26 cellular contexts compared by ENCODE assay signal in the genomic region with DNA sequence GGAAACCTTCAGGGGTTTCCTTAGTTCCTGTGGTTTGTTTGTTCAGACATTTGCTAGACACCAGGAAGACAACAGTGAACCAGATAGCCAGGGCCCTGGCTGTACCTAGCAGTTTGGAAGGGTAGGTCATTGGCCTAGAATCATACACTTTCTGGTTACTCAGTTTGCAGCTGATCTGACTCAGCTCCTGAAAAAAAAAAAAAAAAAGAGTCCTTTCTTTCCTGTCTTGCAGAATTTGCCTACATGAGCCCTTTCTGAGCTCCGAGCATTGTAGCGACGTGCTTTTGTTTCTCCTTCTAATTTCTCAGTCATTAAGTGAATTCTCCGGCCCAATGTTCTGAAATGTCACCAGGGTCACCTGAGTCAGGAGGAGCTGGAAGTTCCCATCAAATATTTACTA. TPM values are rescaled to one million over a fixed set of nuclear protein-coding genes. Genes with fewer than 3 reads are reported as not detected.
DNase-seq lines count a peak whose midpoint lies in the region; TF ChIP-seq lines count a peak whose summit lies in the region.
"Had no signal": no experiment of that assay in that cellular context is flagged by ENCODE, and none has a peak within 500 bp of the region (broad histone marks: within the 10 kb centered on the region; RNA-seq: fewer than 3 reads in every experiment).

No MANE protein-coding gene starts in this region.

- H3K36me3 ChIP-seq in H7 (replicated peaks; ENCODE audit: control insufficient read depth, insufficient read depth, low read length) (no peaks in the 10 kb centered on the region), ovary (no peaks in the 10 kb centered on the region)
- H3K36me3 ChIP-seq: BE2C had no signal

- H3K4me3 Mint-ChIP-seq in activated naive CD4-positive, alpha-beta T cell treated with anti-CD3 and anti-CD28 coated beads, Interleukin-2, amount 50 U/mL, for 24 hours = peak overlapping the region; percentile 33
- H3K4me3 Mint-ChIP-seq: T-helper 2 cell treated with Interferon-gamma antibody and Interleukin-4, amounts not matched to agents 5 μg/mL and 100 μg/mL, for 36 hours had no signal

- 72 to 90% (median 84%) methylated on average over 4 of the region's 4 CpGs for WGBS in ovary, 3 donors

- TF ChIP-seq EP300 in ovary (IDR thresholded peaks at IDR 0.05) = no peak

- peaks cover 9% of the 10 kb centered on the region for H3K4me1 ChIP-seq in ovary (ENCODE audit: insufficient read depth)

- peak overlapping the region; percentile 36 for H3K27ac ChIP-seq in temporal lobe (ENCODE audit: low read depth, low read length)
- H3K27ac ChIP-seq in ovary = no peak overlapping the region
- H3K27ac ChIP-seq: body of pancreas, HL-60, RWPE1 had no signal

- intact Hi-C loops in ovary (cut with DNase I) = loop anchor here in 2 of 4 donors (10.0 kb wide), 2 partner anchors 72 to 322 kb away; a partner anchor contains a TSS

- peaks cover 39% of the 10 kb centered on the region for H3K27me3 Mint-ChIP-seq in activated naive CD4-positive, alpha-beta T cell treated with anti-CD3 and anti-CD28 coated beads, Interleukin-2, amount 50 U/mL, for 24 hours

- TF ChIP-seq CTCF in fibroblast of mammary gland (conservative IDR thresholded peaks at IDR 0.05; ENCODE audit: control insufficient read depth, insufficient read depth, low read depth, low read length) (no peak), ovary (IDR thresholded peaks at IDR 0.05) (no peak)

- H3K27ac Mint-ChIP-seq in activated naive CD4-positive, alpha-beta T cell treated with anti-CD3 and anti-CD28 coated beads, Interleukin-2, amount 50 U/mL, for 24 hours = no peak overlapping the region
- H3K27ac Mint-ChIP-seq: activated T-helper 2 cell treated with anti-CD3 and anti-CD28 coated beads, Interferon-gamma antibody, Interleukin-2, Interleukin-4, amounts not matched to agents 10 μg/mL and 5 μg/mL and 100 μg/mL, durations not matched to agents 14 hours and 24 hours and 36 hours; T-helper 2 cell treated with Interferon-gamma antibody and Interleukin-4, amounts not matched to agents 5 μg/mL and 100 μg/mL, for 36 hours; WTC11 had no signal

- no peak for TF ChIP-seq POLR2A in ovary (IDR thresholded peaks at IDR 0.05)

- no peaks in the 10 kb centered on the region for H3K9me3 ChIP-seq in ovary
- H3K9me3 ChIP-seq: BE2C, body of pancreas, Caco-2 had no signal

- peaks cover 2% of the 10 kb centered on the region for H3K36me3 Mint-ChIP-seq in activated naive CD4-positive, alpha-beta T cell treated with anti-CD3 and anti-CD28 coated beads, Interleukin-2, amount 50 U/mL, for 24 hours
- H3K36me3 Mint-ChIP-seq: WTC11 had no signal

- H3K4me1 Mint-ChIP-seq in activated naive CD4-positive, alpha-beta T cell treated with anti-CD3 and anti-CD28 coated beads, Interleukin-2, amount 50 U/mL, for 24 hours = peaks cover 12% of the 10 kb centered on the region

- H3K9me3 Mint-ChIP-seq in activated naive CD4-positive, alpha-beta T cell treated with anti-CD3 and anti-CD28 coated beads, Interleukin-2, amount 50 U/mL, for 24 hours = no peaks in the 10 kb centered on the region
- H3K9me3 Mint-ChIP-seq: activated T-helper 2 cell treated with anti-CD3 and anti-CD28 coated beads, Interferon-gamma antibody, Interleukin-2, Interleukin-4, amounts not matched to agents 10 μg/mL and 5 μg/mL and 100 μg/mL, durations not matched to agents 14 hours and 24 hours and 36 hours; T-helper 2 cell treated with Interferon-gamma antibody and Interleukin-4, amounts not matched to agents 5 μg/mL and 100 μg/mL, for 36 hours; WTC11 had no signal

- DNase-seq in activated naive CD4-positive, alpha-beta T cell treated with Interleukin-2 at 50 U/mL for 16 hours = no peak
- peak; percentile 60 for DNase-seq in RKO (ENCODE audit: low spot score)
- peak; percentile 14 for DNase-seq in fibroblast of mammary gland (ENCODE audit: low read depth)
- no peak for DNase-seq in stimulated activated CD4-positive, alpha-beta T cell treated with anti-CD3 and anti-CD28 coated beads, Interleukin-4, amount 100 ng/mL, for 1 hour
- DNase-seq in H7 = no peak
- DNase-seq in ovary = no peak
- DNase-seq: activated CD4-positive, alpha-beta T cell treated with anti-CD3 and anti-CD28 coated beads, Interleukin-2, amount 50 U/mL, for 48 hours; activated CD8-positive, alpha-beta memory T cell treated with anti-CD3 and anti-CD28 coated beads, Interleukin-2, amount 50 U/mL, for 48 hours; BE2C; body of pancreas; Caco-2; effector CD4-positive, alpha-beta T cell; midbrain; NCI-H1092; NCI-H2029 treated with DMSO at 0.1 percent for 48 hours; NCI-H226; NCI-H748 treated with DMSO at 0.1 percent for 48 hours had no signal

- H3K4me3 ChIP-seq in fibroblast of mammary gland (ENCODE audit: control insufficient read depth, low read depth, low read length) (no peak overlapping the region), H7 (ENCODE audit: insufficient read depth, low read depth, low read length) (no peak overlapping the region), ovary (no peak overlapping the region)
- H3K4me3 ChIP-seq: body of pancreas had no signal

- H3K27me3 ChIP-seq in H7 (ENCODE audit: control insufficient read depth, insufficient read depth, low read length) (peaks cover 28% of the 10 kb centered on the region), ovary (no peaks in the 10 kb centered on the region)
- H3K27me3 ChIP-seq: body of pancreas had no signal

RNA-seq across cellular contexts. Expression of a gene that starts 2.4 kb away (rescaled TPM):
- total RNA-seq in temporal lobe = 1.5 TPM
- total RNA-seq in H7 (2014; rRNA removed; shearing (Covaris generic)) = 4.4 and 6.0 TPM in 2 replicates
- total RNA-seq in ovary = 1 to 10 TPM in 2 of 7 donors, under 1 TPM in 4, not detected in 1; 0.33 to 1.5 (median 0.79) TPM
- polyA plus RNA-seq in ovary = 1 to 10 TPM in 1 of 2 donors, under 1 TPM in 1; 0.74 to 2.6 TPM
- total RNA-seq: chondrocyte, HepG2 had no signal
- polyA plus RNA-seq: HepG2 had no signal

RNA-seq across cellular contexts. Expression of a gene that starts 44.1 kb away (rescaled TPM):
- 31.7 TPM for total RNA-seq in temporal lobe
- 142 and 181 TPM in 2 replicates for total RNA-seq in H7 (2014; rRNA removed; shearing (Covaris generic))
- 100 to 1,000 TPM in 4 of 7 donors, 10 to 100 TPM in 3; 29.2 to 134 (median 101) TPM for total RNA-seq in ovary
- 100 to 1,000 TPM in 1 of 2 donors, 10 to 100 TPM in 1; 31.2 to 169 TPM for polyA plus RNA-seq in ovary

Comparison
In these comparisons a context has a peak if more than half of its experiments do, and no peak if none do; other contexts are left out.
1. DNase-seq: peak in RKO (single experiment) and fibroblast of mammary gland (single experiment); none in activated naive CD4-positive, alpha-beta T cell treated with Interleukin-2 at 50 U/mL for 16 hours (single experiment), stimulated activated CD4-positive, alpha-beta T cell treated with anti-CD3 and anti-CD28 coated beads, Interleukin-4, amount 100 ng/mL, for 1 hour (single experiment), H7 (single experiment) and ovary (0 of 5).